Comparison of ENCODE assay signal across 8 cellular contexts in genomic region chr17:75394332-75394918, GRCh38. TPM values are rescaled to one million over a fixed set of nuclear protein-coding genes. Genes with fewer than 3 reads are reported as not detected.
A peak's percentile ranks its signal among the peaks of the same experiment; 100 is the strongest.
DNase-seq lines count a peak whose midpoint lies in the region; ATAC-seq and TF ChIP-seq lines count a peak whose summit lies in the region.

No MANE protein-coding gene starts in this region.

- no peaks in the 10 kb centered on the region for H3K9me3 ChIP-seq in HAP-1
- H3K9me3 ChIP-seq in SU-DHL-6 (ENCODE audit: insufficient read depth, low read length), result no peaks in the 10 kb centered on the region
- H3K9me3 ChIP-seq in gastroesophageal sphincter, result no peaks in the 10 kb centered on the region
- no peaks in the 10 kb centered on the region for H3K9me3 ChIP-seq in smooth muscle cell (replicated peaks; ENCODE audit: low read depth)

- H4K20me1 ChIP-seq in SU-DHL-6 (ENCODE audit: low read depth, low read length) (peaks cover 45% of the 10 kb centered on the region; the same call in 1 of the 2 replicates), smooth muscle cell (ENCODE audit: low read depth) (peaks cover 34% of the 10 kb centered on the region)

- H3K9ac ChIP-seq in SU-DHL-6 (ENCODE audit: low read length) (peak overlapping the region; percentile 62), smooth muscle cell (ENCODE audit: low read depth) (peak overlapping the region; percentile 64)

- no peak for TF ChIP-seq EP300 in gastroesophageal sphincter (IDR thresholded peaks at IDR 0.05)

- H2AFZ ChIP-seq in SU-DHL-6 (ENCODE audit: low read depth, low read length, severe bottlenecking), result no peak overlapping the region
- H2AFZ ChIP-seq in smooth muscle cell (ENCODE audit: low read depth), result no peak overlapping the region

- no peaks in the 10 kb centered on the region for H3K9me2 ChIP-seq in SU-DHL-6 (replicated peaks; ENCODE audit: insufficient read depth, low read length)

- DNase-seq in AG09309 (ENCODE audit: low read depth) (no peak), HAP-1 (ENCODE audit: low spot score in 2 of 2) (peak in 1 of 2 experiments; percentile 29), smooth muscle cell (lab: John Stamatoyannopoulos, UW; ENCODE audit: unreplicated experiment) (no peak), NCI-H1694 treated with DMSO at 0.1 percent for 48 hours (lab: John Stamatoyannopoulos, UW) (no peak)
- DNase-seq in stimulated activated CD4-positive, alpha-beta T cell treated with anti-CD3 and anti-CD28 coated beads, Interleukin-2, amount 100 ng/mL, for 48 hours, result no peak

- no peak for TF ChIP-seq CTCF in AG09309 (IDR thresholded peaks at IDR 0.05; ENCODE audit: control insufficient read depth, insufficient read depth, low read depth, low read length, missing control alignments)
- TF ChIP-seq CTCF in SU-DHL-6 (IDR thresholded peaks at IDR 0.05; ENCODE audit: insufficient read depth, low read length, poor library complexity, severe bottlenecking), result no peak
- TF ChIP-seq CTCF in gastroesophageal sphincter (IDR thresholded peaks at IDR 0.05), result no peak
- no peak for TF ChIP-seq CTCF in smooth muscle cell (IDR thresholded peaks at IDR 0.05; ENCODE audit: borderline replicate concordance, insufficient read depth, poor library complexity, severe bottlenecking)

- H3K36me3 ChIP-seq in HAP-1 (replicated peaks) (peaks cover 22% of the 10 kb centered on the region), SU-DHL-6 (ENCODE audit: low read length) (peaks cover 28% of the 10 kb centered on the region), gastroesophageal sphincter (no peaks in the 10 kb centered on the region), smooth muscle cell (ENCODE audit: low read depth) (no peaks in the 10 kb centered on the region)

- in situ Hi-C loops in HAP-1 (cut with MboI; ENCODE audit: low sequenced_read_pairs), result no loop called here

- H3K4me3 ChIP-seq in AG09309 (ENCODE audit: control insufficient read depth, low read depth, low read length), result peak overlapping the region; percentile 73
- peak overlapping the region; percentile 61 for H3K4me3 ChIP-seq in HAP-1
- H3K4me3 ChIP-seq in SU-DHL-6 (ENCODE audit: insufficient read depth, low read length, poor library complexity, severe bottlenecking), result peak overlapping the region; percentile 78
- H3K4me3 ChIP-seq in gastroesophageal sphincter, result peak overlapping the region; percentile 40 to 59
- H3K4me3 ChIP-seq in smooth muscle cell, result peak overlapping the region; percentile 68

- no peak for TF ChIP-seq POLR2A in gastroesophageal sphincter (IDR thresholded peaks at IDR 0.05)

- ATAC-seq in gastroesophageal sphincter (no peak), GM18520 (IDR thresholded peaks at IDR 0.05; ENCODE audit: unreplicated experiment) (no peak)

- H3K79me2 ChIP-seq in SU-DHL-6 (ENCODE audit: insufficient read depth, low read length) (peaks cover 98% of the 10 kb centered on the region), smooth muscle cell (ENCODE audit: low read depth) (peaks cover 92% of the 10 kb centered on the region)

- H3K27ac ChIP-seq in SU-DHL-6 (ENCODE audit: low read depth, low read length) (peak overlapping the region; percentile 46), gastroesophageal sphincter (peak overlapping the region; percentile 15 to 96 (median 88)), smooth muscle cell (ENCODE audit: low read depth) (peak overlapping the region; percentile 58)

- H3F3A ChIP-seq in SU-DHL-6 (ENCODE audit: insufficient read depth), result peaks cover 31% of the 10 kb centered on the region
- peaks cover 10% of the 10 kb centered on the region for H3F3A ChIP-seq in smooth muscle cell (ENCODE audit: low read depth)

- peaks cover 20% of the 10 kb centered on the region for H3K4me1 ChIP-seq in HAP-1
- peaks cover 8 to 82% (median 33%) of the 10 kb centered on the region in 3 donors for H3K4me1 ChIP-seq in gastroesophageal sphincter
- peaks cover 27% of the 10 kb centered on the region for H3K4me1 ChIP-seq in smooth muscle cell (ENCODE audit: low read depth)

- H3K4me2 ChIP-seq in SU-DHL-6 (ENCODE audit: low read depth, low read length, poor library complexity, severe bottlenecking) (peak overlapping the region; percentile 91), smooth muscle cell (peak overlapping the region; percentile 87)

- 4 to 5% methylated on average over 7 to 8 of the region's 9 CpGs for WGBS in gastroesophageal sphincter (ENCODE audit: low coverage in 1 of 2), 2 donors
- WGBS in smooth muscle cell (ENCODE audit: low lambda C conversion rate), result 11% methylated on average over 9 of the region's 9 CpGs

- H3K27me3 ChIP-seq in HAP-1 (ENCODE audit: low read depth) (no peaks in the 10 kb centered on the region), SU-DHL-6 (ENCODE audit: low read length) (no peaks in the 10 kb centered on the region), gastroesophageal sphincter (no peaks in the 10 kb centered on the region), smooth muscle cell (ENCODE audit: low read depth) (no peaks in the 10 kb centered on the region)

RNA-seq across cellular contexts. Expression of gene GRB2, which starts 11.1 kb away (rescaled TPM):
- total RNA-seq in gastroesophageal sphincter (100 to 1,000 TPM in 2 of 4 donors, 10 to 100 TPM in 2; 80.6 to 113 (median 97.6) TPM), smooth muscle cell (62.4 and 76.5 TPM in 2 replicates)
- 80.1 and 83.2 TPM in 2 replicates for polyA plus RNA-seq in smooth muscle cell
